In the genomic region with DNA sequence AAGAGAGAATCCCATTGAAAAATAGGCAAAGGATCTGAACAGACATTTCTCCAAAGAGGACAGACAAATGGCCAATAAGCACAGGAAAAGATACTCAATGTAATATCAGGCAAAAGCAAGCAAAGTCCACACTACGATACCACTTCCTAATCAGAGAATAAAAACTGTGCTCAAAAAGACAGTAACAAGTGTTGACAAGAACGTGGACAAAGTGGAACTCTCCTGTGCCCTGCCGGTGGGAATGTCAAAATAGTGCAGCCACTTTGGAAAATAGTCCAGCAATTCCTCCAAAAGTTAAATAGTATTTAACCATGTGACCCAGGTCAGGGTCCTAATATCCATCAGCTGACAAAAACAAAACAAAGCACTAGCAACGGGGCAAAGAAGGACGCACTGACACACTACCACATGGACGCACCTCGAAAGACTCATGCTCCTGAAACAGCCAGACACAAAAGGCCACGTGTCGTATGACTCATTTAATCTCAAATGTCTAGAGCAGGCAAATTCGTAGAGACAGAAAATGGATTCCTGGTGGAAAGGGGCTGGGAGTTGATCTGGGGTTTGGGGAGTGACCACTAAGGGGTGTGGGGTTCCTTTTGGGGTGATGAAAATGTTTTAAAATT, we compare ENCODE assay signal across 23 cellular contexts. TPM values are rescaled to one million over a fixed set of nuclear protein-coding genes. Genes with fewer than 3 reads are reported as not detected.
DNase-seq lines count a peak whose midpoint lies in the region; ATAC-seq, FAIRE-seq and TF ChIP-seq lines count a peak whose summit lies in the region.
"Had no signal": no experiment of that assay in that cellular context is flagged by ENCODE, and none has a peak within 500 bp of the region (broad histone marks: within the 10 kb centered on the region; RNA-seq: fewer than 3 reads in every experiment).

No MANE protein-coding gene starts in this region.

- no peak overlapping the region for H3K4me3 Mint-ChIP-seq in stimulated activated naive CD8-positive, alpha-beta T cell treated with anti-CD3 and anti-CD28 coated beads, Interleukin-15, amount 100 ng/mL, for 72 hours
- H3K4me3 Mint-ChIP-seq in astrocyte (ENCODE audit: unreplicated experiment) = no peak overlapping the region
- no peak overlapping the region for H3K4me3 Mint-ChIP-seq in activated T-cell treated with anti-CD3 and anti-CD28 coated beads, Interleukin-2, amount 50 U/mL, for 4 hours
- H3K4me3 Mint-ChIP-seq: activated CD4-positive, alpha-beta memory T cell treated with anti-CD3 and anti-CD28 coated beads, Interleukin-2, amount 10 ng/mL, durations not matched to agents 7 days and 5 days had no signal

- WGBS in spleen, 5 donors = 88 to 96% (median 93%) methylated on average over 10 of the region's 10 CpGs
- WGBS in aorta, 2 donors = 91 to 96% methylated on average over 10 of the region's 10 CpGs

- peaks cover 24% of the 10 kb centered on the region for H3K4me1 ChIP-seq in astrocyte (ENCODE audit: insufficient read depth, low read length)
- H3K4me1 ChIP-seq in spleen = peaks cover 20 to 65% (median 55%) of the 10 kb centered on the region in 6 donors
- H3K4me1 ChIP-seq in aorta (ENCODE audit: control insufficient read depth in 1 of 2, insufficient read depth in 2 of 2, low read length in 2 of 2) = no peaks in the 10 kb centered on the region

- no peak overlapping the region for H2AFZ ChIP-seq in astrocyte (ENCODE audit: low read depth, low read length)

- no peaks in the 10 kb centered on the region for H3K27me3 Mint-ChIP-seq in stimulated activated naive CD8-positive, alpha-beta T cell treated with anti-CD3 and anti-CD28 coated beads, Interleukin-15, amount 100 ng/mL, for 72 hours
- H3K27me3 Mint-ChIP-seq in astrocyte (ENCODE audit: low read depth, unreplicated experiment) = no peaks in the 10 kb centered on the region
- H3K27me3 Mint-ChIP-seq in activated T-cell treated with anti-CD3 and anti-CD28 coated beads, Interleukin-2, amount 50 U/mL, for 4 hours (ENCODE audit: low read depth) = no peaks in the 10 kb centered on the region
- H3K27me3 Mint-ChIP-seq: activated CD4-positive, alpha-beta memory T cell treated with anti-CD3 and anti-CD28 coated beads, Interleukin-2, amount 10 ng/mL, durations not matched to agents 7 days and 5 days had no signal

- FAIRE-seq in astrocyte (lab: Jason Lieb, UNC) = peak; percentile 23
- FAIRE-seq: G401.6 had no signal

- H3K9me3 ChIP-seq in astrocyte (ENCODE audit: insufficient read depth, low read depth, low read length) (peaks cover 3% of the 10 kb centered on the region), spleen (no peaks in the 10 kb centered on the region), aorta (ENCODE audit: control insufficient read depth, low read length) (no peaks in the 10 kb centered on the region)
- H3K9me3 ChIP-seq: upper lobe of right lung had no signal

- peaks cover 88% of the 10 kb centered on the region for H4K20me1 ChIP-seq in astrocyte (ENCODE audit: insufficient read depth, low read length)

- H3K9ac ChIP-seq in astrocyte (ENCODE audit: low read length) = no peak overlapping the region

- peaks cover 94% of the 10 kb centered on the region for H3K79me2 ChIP-seq in astrocyte (ENCODE audit: insufficient read depth, low read length)

- peaks cover 8% of the 10 kb centered on the region for H3K36me3 ChIP-seq in astrocyte (ENCODE audit: insufficient read depth, low read length)
- peaks cover 0 to 27% (median 9%) of the 10 kb centered on the region in 6 donors for H3K36me3 ChIP-seq in spleen
- H3K36me3 ChIP-seq in aorta (ENCODE audit: control insufficient read depth in 1 of 2, insufficient read depth in 2 of 2, low read length in 1 of 2) = no peaks in the 10 kb centered on the region

- H3K27ac ChIP-seq in astrocyte (ENCODE audit: low read depth, low read length) = no peak overlapping the region
- no peak overlapping the region for H3K27ac ChIP-seq in spleen
- no peak overlapping the region for H3K27ac ChIP-seq in aorta (ENCODE audit: low read depth in 1 of 2, low read length in 2 of 2)
- H3K27ac ChIP-seq: RWPE1, skin epidermis, upper lobe of right lung had no signal

- H3K36me3 Mint-ChIP-seq in astrocyte (ENCODE audit: low read depth, unreplicated experiment) = peaks cover 37% of the 10 kb centered on the region
- H3K36me3 Mint-ChIP-seq in activated T-cell treated with anti-CD3 and anti-CD28 coated beads, Interleukin-2, amount 50 U/mL, for 4 hours (ENCODE audit: insufficient read depth) = peaks cover 21% of the 10 kb centered on the region

- TF ChIP-seq CTCF in astrocyte (IDR thresholded peaks at IDR 0.05; ENCODE audit: insufficient read depth, low read depth, low read length) (no peak), fibroblast of villous mesenchyme (IDR thresholded peaks at IDR 0.05; ENCODE audit: insufficient read depth, low read depth, low read length) (no peak), spleen (IDR thresholded peaks at IDR 0.05 in 8 of 11, conservative IDR thresholded peaks at IDR 0.05 in 3 of 11) (no peak)

- no peaks in the 10 kb centered on the region for H3K9me3 Mint-ChIP-seq in stimulated activated naive CD8-positive, alpha-beta T cell treated with anti-CD3 and anti-CD28 coated beads, Interleukin-15, amount 100 ng/mL, for 72 hours
- peaks cover 5% of the 10 kb centered on the region for H3K9me3 Mint-ChIP-seq in astrocyte (ENCODE audit: unreplicated experiment)
- no peaks in the 10 kb centered on the region for H3K9me3 Mint-ChIP-seq in activated T-cell treated with anti-CD3 and anti-CD28 coated beads, Interleukin-2, amount 50 U/mL, for 4 hours
- H3K9me3 Mint-ChIP-seq: activated CD4-positive, alpha-beta memory T cell treated with anti-CD3 and anti-CD28 coated beads, Interleukin-2, amount 10 ng/mL, durations not matched to agents 7 days and 5 days had no signal

- no peak for TF ChIP-seq POLR2A in spleen (IDR thresholded peaks at IDR 0.05)

- DNase-seq in stimulated activated naive CD8-positive, alpha-beta T cell treated with anti-CD3 and anti-CD28 coated beads, Interleukin-15, Interleukin-2, amounts not matched to agents 100 U/mL and 50 U/mL, for 24 hours = no peak
- no peak for DNase-seq in stimulated activated naive CD8-positive, alpha-beta T cell treated with anti-CD3 and anti-CD28 coated beads, Interleukin-15, amount 100 ng/mL, for 72 hours
- DNase-seq in astrocyte (ENCODE audit: low read depth) (peak; percentile 47), fibroblast of villous mesenchyme (ENCODE audit: low read depth) (peak; percentile 23), spleen (peak; percentile 2), KG1 (lab: John Stamatoyannopoulos, UW) (no peak), aorta (no peak)
- DNase-seq in activated T-cell treated with anti-CD3 and anti-CD28 coated beads, Interleukin-2, amount 50 U/mL, for 4 hours = no peak
- DNase-seq: activated CD4-positive, alpha-beta memory T cell treated with anti-CD3 and anti-CD28 coated beads, Interleukin-2, amount 10 ng/mL, durations not matched to agents 7 days and 5 days; activated gamma-delta T cell; H7; KBM-7; NCI-H1436 treated with DMSO at 0.1 percent for 48 hours; NCI-H345; NCI-H748 treated with DMSO at 0.1 percent for 48 hours; occipital lobe; stimulated activated CD4-positive, alpha-beta T cell treated with anti-CD3 and anti-CD28 coated beads, Interleukin-2, amount 100 ng/mL, for 24 hours; T-helper 1 cell; upper lobe of right lung had no signal

- peaks cover 57% of the 10 kb centered on the region for H3K4me1 Mint-ChIP-seq in stimulated activated naive CD8-positive, alpha-beta T cell treated with anti-CD3 and anti-CD28 coated beads, Interleukin-15, amount 100 ng/mL, for 72 hours
- peaks cover 43% of the 10 kb centered on the region for H3K4me1 Mint-ChIP-seq in astrocyte (ENCODE audit: low read depth, unreplicated experiment)
- peaks cover 59% of the 10 kb centered on the region for H3K4me1 Mint-ChIP-seq in activated T-cell treated with anti-CD3 and anti-CD28 coated beads, Interleukin-2, amount 50 U/mL, for 4 hours (ENCODE audit: low read depth)

- peak; percentile 41 for ATAC-seq in stimulated activated naive CD8-positive, alpha-beta T cell treated with anti-CD3 and anti-CD28 coated beads, Interleukin-15, Interleukin-2, amounts not matched to agents 100 U/mL and 50 U/mL, for 24 hours
- ATAC-seq in stimulated activated naive CD8-positive, alpha-beta T cell treated with anti-CD3 and anti-CD28 coated beads, Interleukin-15, amount 100 ng/mL, for 72 hours = no peak
- no peak for ATAC-seq in activated T-cell treated with anti-CD3 and anti-CD28 coated beads, Interleukin-2, amount 50 U/mL, for 4 hours
- ATAC-seq in aorta (ENCODE audit: low FRiP score) = no peak
- ATAC-seq: left lobe of liver, upper lobe of right lung had no signal

- peak overlapping the region; percentile 12 for H3K4me2 ChIP-seq in astrocyte (ENCODE audit: low read length)

- H3K27me3 ChIP-seq in astrocyte (ENCODE audit: insufficient read depth, low read length) (no peaks in the 10 kb centered on the region), spleen (replicated peaks in 1 of 7) (no peaks in the 10 kb centered on the region), aorta (ENCODE audit: control insufficient read depth in 1 of 2, insufficient read depth in 2 of 2, low read length in 1 of 2) (no peaks in the 10 kb centered on the region)
- H3K27me3 ChIP-seq: upper lobe of right lung had no signal

- intact Hi-C loops in spleen (cut with DNase I; ENCODE audit: low total_unique reads) = no loop called here
- intact Hi-C loops in aorta (cut with DNase I) = no loop called here

- no peak overlapping the region for H3K4me3 ChIP-seq in astrocyte (ENCODE audit: insufficient read depth, low read depth, low read length)
- H3K4me3 ChIP-seq in fibroblast of villous mesenchyme (ENCODE audit: low read depth, low read length) = no peak overlapping the region
- no peak overlapping the region for H3K4me3 ChIP-seq in spleen
- H3K4me3 ChIP-seq in aorta (ENCODE audit: low read length in 2 of 2) = no peak overlapping the region
- H3K4me3 ChIP-seq: skin epidermis, upper lobe of right lung had no signal

- H3K27ac Mint-ChIP-seq in stimulated activated naive CD8-positive, alpha-beta T cell treated with anti-CD3 and anti-CD28 coated beads, Interleukin-15, amount 100 ng/mL, for 72 hours = no peak overlapping the region
- no peak overlapping the region for H3K27ac Mint-ChIP-seq in astrocyte (ENCODE audit: unreplicated experiment)
- H3K27ac Mint-ChIP-seq: activated CD4-positive, alpha-beta memory T cell treated with anti-CD3 and anti-CD28 coated beads, Interleukin-2, amount 10 ng/mL, durations not matched to agents 7 days and 5 days had no signal

RNA-seq across cellular contexts. Expression of gene MIER2, which starts 5.2 kb away (rescaled TPM):
- total RNA-seq in astrocyte = 43.5 and 55.8 TPM in 2 replicates
- 18.0 and 19.9 TPM in 2 replicates for total RNA-seq in fibroblast of villous mesenchyme
- 10 to 100 TPM; 26.8 to 66.5 (median 30.1) TPM for total RNA-seq in spleen
- 10 to 100 TPM; 19.2 to 47.2 (median 31.3) TPM for polyA plus RNA-seq in spleen
- 10 to 100 TPM; 25.7 to 30.2 (median 28.7) TPM for total RNA-seq in activated T-cell treated with anti-CD3 and anti-CD28 coated beads, Interleukin-2, amount 50 U/mL, for 4 hours
- 10 to 100 TPM; 26.4 to 31.1 TPM for total RNA-seq in aorta
- polyA plus RNA-seq in aorta = 1 to 10 TPM; 3.3 to 9.1 TPM

RNA-seq across cellular contexts. Expression of gene PLPP2, which starts 48.2 kb away (rescaled TPM):
- total RNA-seq in astrocyte (2.9 and 3.7 TPM in 2 replicates), fibroblast of villous mesenchyme (9.9 and 12.2 TPM in 2 replicates), spleen (10 to 100 TPM in 1 of 7 donors, 1 to 10 TPM in 6; 1.8 to 27.7 (median 4.7) TPM), aorta (1 to 10 TPM; 3.1 to 4.2 TPM)
- polyA plus RNA-seq in spleen (1 to 10 TPM; 1.2 to 6.2 (median 2.3) TPM), aorta (1 to 10 TPM in 1 of 2 donors, under 1 TPM in 1; 0.51 to 6.5 TPM)
- under 1 TPM; 0.40 to 0.63 (median 0.61) TPM for total RNA-seq in activated T-cell treated with anti-CD3 and anti-CD28 coated beads, Interleukin-2, amount 50 U/mL, for 4 hours

Comparison
In these comparisons a context has a peak if more than half of its experiments do, and no peak if none do; other contexts are left out.
1. DNase-seq: peak in astrocyte (single experiment), fibroblast of villous mesenchyme (single experiment) and spleen (single experiment); none in stimulated activated naive CD8-positive, alpha-beta T cell treated with anti-CD3 and anti-CD28 coated beads, Interleukin-15, Interleukin-2, amounts not matched to agents 100 U/mL and 50 U/mL, for 24 hours (single experiment), stimulated activated naive CD8-positive, alpha-beta T cell treated with anti-CD3 and anti-CD28 coated beads, Interleukin-15, amount 100 ng/mL, for 72 hours (0 of 2), KG1 (single experiment), activated T-cell treated with anti-CD3 and anti-CD28 coated beads, Interleukin-2, amount 50 U/mL, for 4 hours (single experiment) and aorta (0 of 2).